Comparison of ENCODE assay signal across 9 cellular contexts in genomic region chr17:45143101-45143670, GRCh38. TPM values are rescaled to one million over a fixed set of nuclear protein-coding genes. Genes with fewer than 3 reads are reported as not detected.
A peak's percentile ranks its signal among the peaks of the same experiment; 100 is the strongest.
DNase-seq lines count a peak whose midpoint lies in the region; ATAC-seq, FAIRE-seq and TF ChIP-seq lines count a peak whose summit lies in the region.
"Had no signal": no experiment of that assay in that cellular context is flagged by ENCODE, and none has a peak within 500 bp of the region (broad histone marks: within the 10 kb centered on the region; RNA-seq: fewer than 3 reads in every experiment).

No MANE protein-coding gene starts in this region.

- TF ChIP-seq EP300 in HepG2 (IDR thresholded peaks at IDR 0.05; ENCODE audit: low read depth in 2 of 2, low read length in 2 of 2) (no peak), HepG2 (CRISPR knock-in tag; IDR thresholded peaks at IDR 0.05; ENCODE audit: borderline replicate concordance) (no peak), stomach (IDR thresholded peaks at IDR 0.05) (no peak)

- H3K9ac ChIP-seq in H9 (ENCODE audit: extremely low read depth, insufficient read length, low read length) (no peak overlapping the region), HepG2 (ENCODE audit: insufficient read depth, low read depth, low read length) (no peak overlapping the region)

- H3K27ac ChIP-seq in H9 (ENCODE audit: insufficient read length, low read depth, low read length) (no peak overlapping the region), angular gyrus (ENCODE audit: low read depth, low read length) (peak overlapping the region; percentile 67), HepG2 (ENCODE audit: extremely low read length, insufficient read depth, low read length) (no peak overlapping the region), stomach (peak overlapping the region; percentile 86 to 99 (median 94))

- H4K8ac ChIP-seq in H9 (replicated peaks; ENCODE audit: insufficient read length, low read depth, low read length): no peak overlapping the region

- no peak overlapping the region for H3K18ac ChIP-seq in H9 (ENCODE audit: insufficient read length, low read depth, low read length)

- H2AFZ ChIP-seq in H9 (ENCODE audit: low read length) (no peak overlapping the region), HepG2 (ENCODE audit: low read length) (no peak overlapping the region)

- no peak overlapping the region for H3K4me3 ChIP-seq in HepG2 (replicated peaks in 1 of 3; ENCODE audit: insufficient read depth in 1 of 3, low read depth in 2 of 3, low read length in 3 of 3)
- peak overlapping the region; percentile 49 to 56 (median 52) for H3K4me3 ChIP-seq in stomach

- H3K9me3 ChIP-seq in H9 (ENCODE audit: control insufficient read depth, low read depth, low read length): no peaks in the 10 kb centered on the region
- H3K9me3 ChIP-seq in HepG2 (ENCODE audit: low read length): no peaks in the 10 kb centered on the region
- no peaks in the 10 kb centered on the region for H3K9me3 ChIP-seq in stomach

- H4K91ac ChIP-seq in H9 (ENCODE audit: insufficient read length, low read depth, low read length): no peak overlapping the region

- in situ Hi-C loops in HepG2 (cut with HindIII; ENCODE audit: extremely low pct_ligation_motif_present, low pct_unique_long_range_greater_than_20kb): no loop called here

- H2BK12ac ChIP-seq in H9 (ENCODE audit: insufficient read length, low read depth, low read length): no peak overlapping the region

- H3K14ac ChIP-seq in H9 (ENCODE audit: insufficient read depth, low read length): no peak overlapping the region

- H2BK20ac ChIP-seq in H9 (ENCODE audit: low read depth, low read length, poor library complexity, severe bottlenecking): no peak overlapping the region

- H3K4ac ChIP-seq in H9 (ENCODE audit: low read depth, low read length): no peak overlapping the region

- H3K27me3 Mint-ChIP-seq in H9 (ENCODE audit: low read depth): peaks cover 3% of the 10 kb centered on the region; the same call in 1 of the 2 replicates

- no peak overlapping the region for H4K5ac ChIP-seq in H9 (ENCODE audit: insufficient read length, low read depth, low read length)

- H3K79me1 ChIP-seq in H9 (ENCODE audit: insufficient read depth, low read depth, low read length, poor library complexity, severe bottlenecking): no peaks in the 10 kb centered on the region

- WGBS in H9 (ENCODE audit: extremely low coverage, insufficient read length, low lambda C conversion rate): no CpG with 5 or more reads among the region's 13 CpGs
- 96% methylated on average over 8 of the region's 13 CpGs for WGBS in HepG2 (ENCODE audit: low lambda C conversion rate)
- 78 to 92% (median 82%) methylated on average over 10 to 13 of the region's 13 CpGs for WGBS in stomach, 5 donors

- H3K9me3 Mint-ChIP-seq in H9: no peaks in the 10 kb centered on the region; a peak in 1 of 5 replicates

- H3T11ph ChIP-seq in H9 (ENCODE audit: low read length): no peak overlapping the region

- peaks cover 9% of the 10 kb centered on the region for H3K23me2 ChIP-seq in H9 (ENCODE audit: insufficient read length, low read depth, low read length, poor library complexity, severe bottlenecking)

- peak overlapping the region; percentile 57 to 76 for H3K4me3 Mint-ChIP-seq in H9

- H3K4me2 ChIP-seq in H9 (ENCODE audit: insufficient read depth, insufficient read length, low read length) (peak overlapping the region; percentile 51), HepG2 (ENCODE audit: low read depth, low read length) (no peak overlapping the region)

- no peak overlapping the region for H2AK5ac ChIP-seq in H9 (ENCODE audit: insufficient read length, low read length)

- H3K36me3 ChIP-seq in HepG2 (replicated peaks in 1 of 2; ENCODE audit: control insufficient read depth in 1 of 2, insufficient read depth in 2 of 2, low read length in 2 of 2): peaks cover 0 to under 1% of the 10 kb centered on the region in 2 experiments; a peak in 2 of 5 replicates
- H3K36me3 ChIP-seq in stomach: peaks cover 0 to 17% (median 8%) of the 10 kb centered on the region in 4 donors

- TF ChIP-seq CTCF in H9 (conservative IDR thresholded peaks at IDR 0.05) (no peak), HepG2 (CRISPR knock-in tag; IDR thresholded peaks at IDR 0.05) (no peak), stomach (IDR thresholded peaks at IDR 0.05) (no peak)

- no peak overlapping the region for H2BK5ac ChIP-seq in H9 (ENCODE audit: insufficient read length, low read length)

- H3K27ac Mint-ChIP-seq in H9: peak overlapping the region in 1 of 3 experiments; percentile 61; a peak in 3 of 7 replicates

- CTCF ChIA-PET in HepG2 (lab: Yijun Ruan, JAX; ENCODE audit: low intra/inter-chr PET ratio, low total read pairs): no interaction called here

- POLR2A ChIA-PET in HepG2 (lab: Yijun Ruan, JAX): no interaction called here

- no peak overlapping the region for H2BK15ac ChIP-seq in H9 (ENCODE audit: low read depth, low read length)

- H2BK120ac ChIP-seq in H9 (ENCODE audit: low read depth, low read length, poor library complexity, severe bottlenecking): no peak overlapping the region

- FAIRE-seq in HepG2 (lab: Jason Lieb, UNC): no peak

- H3K27me3 ChIP-seq in H9 (ENCODE audit: insufficient read depth, low read length) (no peaks in the 10 kb centered on the region), HepG2 (ENCODE audit: control insufficient read depth in 1 of 2, insufficient read depth in 2 of 2, low read length in 2 of 2) (no peaks in the 10 kb centered on the region; a peak in 1 of 5 replicates), stomach (no peaks in the 10 kb centered on the region)

- ATAC-seq in HepG2: no peak
- ATAC-seq in GM18907 (IDR thresholded peaks at IDR 0.05; ENCODE audit: unreplicated experiment): no peak
- no peak for ATAC-seq in HG03039 (IDR thresholded peaks at IDR 0.05; ENCODE audit: unreplicated experiment)

- TF ChIP-seq RAD21 in HepG2 (CRISPR knock-in tag; IDR thresholded peaks at IDR 0.05): no peak

- H4K20me1 ChIP-seq in H9 (ENCODE audit: control insufficient read depth, insufficient read depth, insufficient read length): no peaks in the 10 kb centered on the region
- no peaks in the 10 kb centered on the region for H4K20me1 ChIP-seq in HepG2 (ENCODE audit: insufficient read depth, low read length)

- no TSS peak for BruUV-seq in HepG2 (replicated peaks; lab: Mats Ljungman, UMichigan)

- DNase-seq in H9 (peak; percentile 71), HepG2 (ENCODE audit: low spot score) (no peak), stomach (no peak), NOMO-1 treated with dmso at 0.1 percent for 144 hours (lab: John Stamatoyannopoulos, UW; ENCODE audit: unreplicated experiment) (no peak)
- DNase-seq in activated CD4-positive, CD25-positive, alpha-beta regulatory T cell treated with anti-CD3 and anti-CD28 coated beads, Interleukin-2, amount 50 U/mL, for 72 hours: no peak
- DNase-seq: NCI-H1436 had no signal

- no peak overlapping the region for H3K23ac ChIP-seq in H9 (ENCODE audit: insufficient read length, low read depth, low read length)

- peaks cover 32 to 39% of the 10 kb centered on the region in 2 experiments for H3K4me1 Mint-ChIP-seq in H9

- H3K4me1 ChIP-seq in H9 (ENCODE audit: insufficient read depth, low read length): peaks cover 2% of the 10 kb centered on the region; the same call in 1 of the 2 replicates
- H3K4me1 ChIP-seq in HepG2 (ENCODE audit: insufficient read depth, low read length): peaks cover 11% of the 10 kb centered on the region
- H3K4me1 ChIP-seq in stomach: peaks cover 30 to 45% (median 36%) of the 10 kb centered on the region in 4 donors

- H3K79me2 ChIP-seq in H9 (ENCODE audit: insufficient read depth, low read length) (no peaks in the 10 kb centered on the region), HepG2 (ENCODE audit: insufficient read depth, low read length) (no peaks in the 10 kb centered on the region)

- TF ChIP-seq POLR2A in HepG2 (IDR thresholded peaks at IDR 0.05; ENCODE audit: insufficient read depth in 1 of 2, low read depth in 2 of 2, low read length in 2 of 2): peak in 1 of 2 experiments; percentile 28; a peak in 1 of 4 replicates
- TF ChIP-seq POLR2A in stomach (IDR thresholded peaks at IDR 0.05): no peak

- H3K56ac ChIP-seq in H9 (ENCODE audit: insufficient read length, low read depth, low read length): no peak overlapping the region

- H3K36me3 Mint-ChIP-seq in H9 (ENCODE audit: insufficient read depth in 1 of 3, low read depth in 3 of 3): peaks cover 3 to 5% (median 4%) of the 10 kb centered on the region in 3 experiments; a peak in 5 of 7 replicates

- intact Hi-C loops in HepG2 (cut with micrococcal nuclease; ENCODE audit: unreplicated experiment) (no loop called here), stomach (cut with DNase I; ENCODE audit: low total_unique reads) (no loop called here)

RNA-seq across cellular contexts. Expression of gene HEXIM1, which starts 5.1 kb away (rescaled TPM):
- total RNA-seq in H9 (2021) (32.4 and 33.0 TPM in 2 replicates), HepG2 (2016; rRNA removed; fragmentation: Illumina TruSeq; extraction: Trizol) (10.5 and 14.8 TPM in 2 replicates), stomach (10 to 100 TPM in 3 of 5 donors, 1 to 10 TPM in 2; 6.4 to 23.8 (median 13.0) TPM)
- 2.7 and 3.3 TPM in 2 replicates for total RNA-seq in HepG2 (2016; cell fraction: cytosol; rRNA removed; fragmentation: Illumina TruSeq; extraction: Trizol; ENCODE audit: low read depth)
- total RNA-seq in HepG2 (2016; cell fraction: insoluble cytoplasmic fraction; rRNA removed; fragmentation: Illumina TruSeq; extraction: Trizol): 11.7 and 13.0 TPM in 2 replicates
- 8.9 and 9.5 TPM in 2 replicates for total RNA-seq in HepG2 (2016; cell fraction: membrane; rRNA removed; fragmentation: Illumina TruSeq; extraction: Trizol)
- 13.8 and 14.0 TPM in 2 replicates for total RNA-seq in HepG2 (2016; cell fraction: nucleus; rRNA removed; fragmentation: Illumina TruSeq; extraction: Trizol)
- polyA plus RNA-seq in HepG2 (2011; rRNA removed) (16.3 and 16.6 TPM in 2 replicates), stomach (10 to 100 TPM; 15.4 to 20.5 (median 16.1) TPM)
- polyA plus RNA-seq in HepG2 (2011; cell fraction: cytosol; rRNA removed): 13.7 and 14.0 TPM in 2 replicates
- 34.1 and 37.3 TPM in 2 replicates for polyA plus RNA-seq in HepG2 (2011; cell fraction: nucleus; rRNA removed)
- 17.5 and 20.8 TPM in 2 replicates for polyA plus RNA-seq in HepG2 (2012)
- polyA plus RNA-seq in HepG2 (2016; cell fraction: cytosol; fragmentation: Illumina TruSeq; extraction: Trizol; ENCODE audit: low read depth): 2.7 and 3.3 TPM in 2 replicates
- polyA plus RNA-seq in HepG2 (2016; cell fraction: insoluble cytoplasmic fraction; fragmentation: Illumina TruSeq; extraction: Trizol; ENCODE audit: low read depth): 36.1 and 41.5 TPM in 2 replicates
- polyA plus RNA-seq in HepG2 (2016; cell fraction: membrane; fragmentation: Illumina TruSeq; extraction: Trizol; ENCODE audit: low read depth): 10.3 and 12.9 TPM in 2 replicates
- 51.0 and 51.8 TPM in 2 replicates for polyA plus RNA-seq in HepG2 (2016; cell fraction: nucleus; fragmentation: Illumina TruSeq; extraction: Trizol; ENCODE audit: insufficient read depth, low read depth)
- polyA minus RNA-seq in HepG2 (2011; rRNA and poly(A)+ RNA removed; ENCODE audit: low replicate concordance): 8.8 and 11.0 TPM in 2 replicates
- 10.7 and 11.5 TPM in 2 replicates for polyA minus RNA-seq in HepG2 (2011; cell fraction: cytosol; rRNA and poly(A)+ RNA removed)
- 17.1 and 27.5 TPM in 2 replicates for polyA minus RNA-seq in HepG2 (2011; cell fraction: nucleus; rRNA and poly(A)+ RNA removed)

RNA-seq across cellular contexts. Expression of gene ACBD4, which starts 7.7 kb away (rescaled TPM):
- total RNA-seq in H9 (2021) (9.7 and 10.5 TPM in 2 replicates), HepG2 (2016; rRNA removed; fragmentation: Illumina TruSeq; extraction: Trizol) (8.8 and 16.1 TPM in 2 replicates), stomach (10 to 100 TPM in 3 of 5 donors, 1 to 10 TPM in 2; 4.6 to 24.6 (median 15.2) TPM)
- 8.0 and 13.0 TPM in 2 replicates for total RNA-seq in HepG2 (2016; cell fraction: cytosol; rRNA removed; fragmentation: Illumina TruSeq; extraction: Trizol; ENCODE audit: low read depth)
- total RNA-seq in HepG2 (2016; cell fraction: insoluble cytoplasmic fraction; rRNA removed; fragmentation: Illumina TruSeq; extraction: Trizol): 9.5 and 14.6 TPM in 2 replicates
- total RNA-seq in HepG2 (2016; cell fraction: membrane; rRNA removed; fragmentation: Illumina TruSeq; extraction: Trizol): 12.4 and 18.3 TPM in 2 replicates
- total RNA-seq in HepG2 (2016; cell fraction: nucleus; rRNA removed; fragmentation: Illumina TruSeq; extraction: Trizol): 15.2 and 17.1 TPM in 2 replicates
- polyA plus RNA-seq in HepG2 (2011; rRNA removed) (26.9 and 34.1 TPM in 2 replicates), stomach (10 to 100 TPM; 16.1 to 23.1 (median 18.1) TPM)
- polyA plus RNA-seq in HepG2 (2011; cell fraction: cytosol; rRNA removed): 12.2 and 17.4 TPM in 2 replicates
- polyA plus RNA-seq in HepG2 (2011; cell fraction: nucleus; rRNA removed): 71.5 and 77.5 TPM in 2 replicates
- polyA plus RNA-seq in HepG2 (2012): 16.9 and 20.5 TPM in 2 replicates
- 9.2 and 14.3 TPM in 2 replicates for polyA plus RNA-seq in HepG2 (2016; cell fraction: cytosol; fragmentation: Illumina TruSeq; extraction: Trizol; ENCODE audit: low read depth)
- 9.9 and 13.7 TPM in 2 replicates for polyA plus RNA-seq in HepG2 (2016; cell fraction: insoluble cytoplasmic fraction; fragmentation: Illumina TruSeq; extraction: Trizol; ENCODE audit: low read depth)
- polyA plus RNA-seq in HepG2 (2016; cell fraction: membrane; fragmentation: Illumina TruSeq; extraction: Trizol; ENCODE audit: low read depth): 10.5 and 15.2 TPM in 2 replicates
- polyA plus RNA-seq in HepG2 (2016; cell fraction: nucleus; fragmentation: Illumina TruSeq; extraction: Trizol; ENCODE audit: insufficient read depth, low read depth): 36.2 and 39.6 TPM in 2 replicates
- polyA minus RNA-seq in HepG2 (2011; rRNA and poly(A)+ RNA removed; ENCODE audit: low replicate concordance): 6.9 and 21.9 TPM in 2 replicates
- polyA minus RNA-seq in HepG2 (2011; cell fraction: cytosol; rRNA and poly(A)+ RNA removed): 8.3 and 8.4 TPM in 2 replicates
- polyA minus RNA-seq in HepG2 (2011; cell fraction: nucleus; rRNA and poly(A)+ RNA removed): 26.9 and 36.2 TPM in 2 replicates

RNA-seq across cellular contexts. Expression of gene PLCD3, which starts 10.9 kb away (rescaled TPM):
- total RNA-seq in H9 (2021): 41.6 and 48.5 TPM in 2 replicates
- total RNA-seq in HepG2 (2016; rRNA removed; fragmentation: Illumina TruSeq; extraction: Trizol): 5.5 and 11.3 TPM in 2 replicates
- 5.6 and 8.7 TPM in 2 replicates for total RNA-seq in HepG2 (2016; cell fraction: cytosol; rRNA removed; fragmentation: Illumina TruSeq; extraction: Trizol; ENCODE audit: low read depth)
- 6.2 and 9.4 TPM in 2 replicates for total RNA-seq in HepG2 (2016; cell fraction: insoluble cytoplasmic fraction; rRNA removed; fragmentation: Illumina TruSeq; extraction: Trizol)
- 23.5 and 28.9 TPM in 2 replicates for total RNA-seq in HepG2 (2016; cell fraction: membrane; rRNA removed; fragmentation: Illumina TruSeq; extraction: Trizol)
- total RNA-seq in HepG2 (2016; cell fraction: nucleus; rRNA removed; fragmentation: Illumina TruSeq; extraction: Trizol): 4.2 and 4.3 TPM in 2 replicates
- 39.1 and 46.1 TPM in 2 replicates for polyA plus RNA-seq in HepG2 (2011; rRNA removed)
- 28.6 and 40.9 TPM in 2 replicates for polyA plus RNA-seq in HepG2 (2011; cell fraction: cytosol; rRNA removed)
- polyA plus RNA-seq in HepG2 (2011; cell fraction: nucleus; rRNA removed): 37.4 and 43.6 TPM in 2 replicates
- 8.5 and 22.4 TPM in 2 replicates for polyA plus RNA-seq in HepG2 (2012)
- 17.4 and 19.5 TPM in 2 replicates for polyA plus RNA-seq in HepG2 (2016; cell fraction: cytosol; fragmentation: Illumina TruSeq; extraction: Trizol; ENCODE audit: low read depth)
- polyA plus RNA-seq in HepG2 (2016; cell fraction: insoluble cytoplasmic fraction; fragmentation: Illumina TruSeq; extraction: Trizol; ENCODE audit: low read depth): 14.0 and 24.9 TPM in 2 replicates
- polyA plus RNA-seq in HepG2 (2016; cell fraction: membrane; fragmentation: Illumina TruSeq; extraction: Trizol; ENCODE audit: low read depth): 30.5 and 46.5 TPM in 2 replicates
- 24.9 and 28.4 TPM in 2 replicates for polyA plus RNA-seq in HepG2 (2016; cell fraction: nucleus; fragmentation: Illumina TruSeq; extraction: Trizol; ENCODE audit: insufficient read depth, low read depth)
- 68.8 and 256 TPM in 2 replicates for polyA minus RNA-seq in HepG2 (2011; rRNA and poly(A)+ RNA removed; ENCODE audit: low replicate concordance)
- 26.0 and 39.9 TPM in 2 replicates for polyA minus RNA-seq in HepG2 (2011; cell fraction: cytosol; rRNA and poly(A)+ RNA removed)
- 13.4 and 15.7 TPM in 2 replicates for polyA minus RNA-seq in HepG2 (2011; cell fraction: nucleus; rRNA and poly(A)+ RNA removed)
- 100 to 1,000 TPM in 1 of 5 donors, 10 to 100 TPM in 3, 1 to 10 TPM in 1; 7.6 to 215 (median 31.0) TPM for total RNA-seq in stomach
- polyA plus RNA-seq in stomach: 100 to 1,000 TPM in 1 of 3 donors, 10 to 100 TPM in 2; 17.2 to 106 (median 53.2) TPM

RNA-seq across cellular contexts. Expression of gene HEXIM2, which starts 18.5 kb away (rescaled TPM):
- 12.5 and 16.1 TPM in 2 replicates for total RNA-seq in H9 (2021)
- total RNA-seq in HepG2 (2016; rRNA removed; fragmentation: Illumina TruSeq; extraction: Trizol): 27.1 and 30.8 TPM in 2 replicates
- total RNA-seq in HepG2 (2016; cell fraction: cytosol; rRNA removed; fragmentation: Illumina TruSeq; extraction: Trizol; ENCODE audit: low read depth): 22.3 and 23.3 TPM in 2 replicates
- 26.7 and 27.9 TPM in 2 replicates for total RNA-seq in HepG2 (2016; cell fraction: insoluble cytoplasmic fraction; rRNA removed; fragmentation: Illumina TruSeq; extraction: Trizol)
- 25.8 and 28.7 TPM in 2 replicates for total RNA-seq in HepG2 (2016; cell fraction: membrane; rRNA removed; fragmentation: Illumina TruSeq; extraction: Trizol)
- 13.7 and 16.4 TPM in 2 replicates for total RNA-seq in HepG2 (2016; cell fraction: nucleus; rRNA removed; fragmentation: Illumina TruSeq; extraction: Trizol)
- polyA plus RNA-seq in HepG2 (2011; rRNA removed): 31.8 and 32.4 TPM in 2 replicates
- polyA plus RNA-seq in HepG2 (2011; cell fraction: cytosol; rRNA removed): 32.2 and 44.9 TPM in 2 replicates
- polyA plus RNA-seq in HepG2 (2011; cell fraction: nucleus; rRNA removed): 22.5 and 27.3 TPM in 2 replicates
- 22.2 and 24.9 TPM in 2 replicates for polyA plus RNA-seq in HepG2 (2012)
- polyA plus RNA-seq in HepG2 (2016; cell fraction: cytosol; fragmentation: Illumina TruSeq; extraction: Trizol; ENCODE audit: low read depth): 14.6 and 18.5 TPM in 2 replicates
- 35.4 and 36.8 TPM in 2 replicates for polyA plus RNA-seq in HepG2 (2016; cell fraction: insoluble cytoplasmic fraction; fragmentation: Illumina TruSeq; extraction: Trizol; ENCODE audit: low read depth)
- 19.7 and 26.6 TPM in 2 replicates for polyA plus RNA-seq in HepG2 (2016; cell fraction: membrane; fragmentation: Illumina TruSeq; extraction: Trizol; ENCODE audit: low read depth)
- 36.3 and 37.9 TPM in 2 replicates for polyA plus RNA-seq in HepG2 (2016; cell fraction: nucleus; fragmentation: Illumina TruSeq; extraction: Trizol; ENCODE audit: insufficient read depth, low read depth)
- 9.1 and 26.8 TPM in 2 replicates for polyA minus RNA-seq in HepG2 (2011; rRNA and poly(A)+ RNA removed; ENCODE audit: low replicate concordance)
- 17.8 and 20.5 TPM in 2 replicates for polyA minus RNA-seq in HepG2 (2011; cell fraction: cytosol; rRNA and poly(A)+ RNA removed)
- 12.4 and 13.2 TPM in 2 replicates for polyA minus RNA-seq in HepG2 (2011; cell fraction: nucleus; rRNA and poly(A)+ RNA removed)
- total RNA-seq in stomach: 10 to 100 TPM in 2 of 5 donors, 1 to 10 TPM in 2, under 1 TPM in 1; 0.92 to 34.4 (median 6.7) TPM
- polyA plus RNA-seq in stomach: 10 to 100 TPM; 10.8 to 12.5 (median 11.1) TPM

Comparison
In these comparisons a context has a peak if more than half of its experiments do, and no peak if none do; other contexts are left out.
1. H3K27ac ChIP-seq: peak in angular gyrus (single experiment) and stomach (5 of 5); none in H9 (single experiment) and HepG2 (single experiment).
2. H3K4me3 ChIP-seq: peak in stomach (4 of 4); none in HepG2 (0 of 3).